ENCODE assay signal across 26 cellular contexts in genomic region chr20:56449459-56449858, GRCh38. TPM values are rescaled to one million over a fixed set of nuclear protein-coding genes. Genes with fewer than 3 reads are reported as not detected.
DNase-seq lines count a peak whose midpoint lies in the region; ATAC-seq and TF ChIP-seq lines count a peak whose summit lies in the region.
"Had no signal": no experiment of that assay in that cellular context is flagged by ENCODE, and none has a peak within 500 bp of the region (broad histone marks: within the 10 kb centered on the region; RNA-seq: fewer than 3 reads in every experiment).

No MANE protein-coding gene starts in this region.

- ATAC-seq in WTC11, result no peak
- ATAC-seq: A549; CD8-positive, alpha-beta T cell had no signal

- CTCF ChIA-PET in WTC11 (lab: Charles Lee), result no interaction called here

- no peak for TF ChIP-seq CTCF in WTC11 (IDR thresholded peaks at IDR 0.05)

- POLR2A ChIA-PET in WTC11 (lab: Charles Lee), result no interaction called here

- no peaks in the 10 kb centered on the region for H3K36me3 Mint-ChIP-seq in WTC11

- no peak for DNase-seq in WTC11 (ENCODE audit: low spot score)
- no peak for DNase-seq in NCI-H345 (lab: John Stamatoyannopoulos, UW)
- DNase-seq: 8988T; ACHN; AML-193; BE2C; C1 segment of cervical spinal cord; Caco-2; Calu3; CD4-positive, alpha-beta memory T cell; CD4-positive, alpha-beta T cell; CD4-positive, CD25-positive, alpha-beta regulatory T cell; CD8-positive, alpha-beta memory T cell; CD8-positive, alpha-beta T cell; COR-L47; DMS 273 treated with DMSO at 0.1 percent for 48 hours; DMS153; DMS53; DMS79; DMS79 treated with DMSO at 0.1 percent for 48 hours; DND-41; EL had no signal

- H3K27ac Mint-ChIP-seq in WTC11, result no peak overlapping the region
- H3K27ac Mint-ChIP-seq: B cell; CD14-positive monocyte; CD4-positive, alpha-beta memory T cell; CD4-positive, alpha-beta T cell; CD4-positive, CD25-positive, alpha-beta regulatory T cell; CD8-positive, alpha-beta memory T cell; CD8-positive, alpha-beta T cell had no signal

- H3K27me3 Mint-ChIP-seq in WTC11 (ENCODE audit: low read depth), result peaks cover 17% of the 10 kb centered on the region
- H3K27me3 Mint-ChIP-seq: B cell; CD4-positive, alpha-beta memory T cell; CD4-positive, alpha-beta T cell; CD8-positive, alpha-beta memory T cell had no signal

- no peaks in the 10 kb centered on the region for H3K9me3 Mint-ChIP-seq in WTC11
- H3K9me3 Mint-ChIP-seq: CD14-positive monocyte; CD4-positive, alpha-beta memory T cell; CD4-positive, alpha-beta T cell; CD8-positive, alpha-beta memory T cell; CD8-positive, alpha-beta T cell had no signal

- H3K4me1 Mint-ChIP-seq in WTC11, result peaks cover 5% of the 10 kb centered on the region; the same call in 1 of the 2 replicates

- H3K4me3 Mint-ChIP-seq in WTC11, result no peak overlapping the region
- H3K4me3 Mint-ChIP-seq: B cell; CD14-positive monocyte; CD4-positive, alpha-beta memory T cell; CD4-positive, alpha-beta T cell; CD4-positive, CD25-positive, alpha-beta regulatory T cell; CD8-positive, alpha-beta memory T cell; CD8-positive, alpha-beta T cell had no signal

TF ChIP-seq in WTC11, 78 proteins besides CTCF, POLR2A, EP300 and RAD21:
- TF ChIP-seq HMGA2 (CRISPR knock-in tag; IDR thresholded peaks at IDR 0.05) (peak; percentile 93), ATF6 (CRISPR knock-in tag; IDR thresholded peaks at IDR 0.05) (no peak)
TF ChIP-seq in WTC11: peak in this region for 1.

RNA-seq across cellular contexts. Expression of gene RTF2, which starts 19.0 kb away (rescaled TPM):
- 46.3 to 56.1 TPM (median 51.7 TPM) in 3 replicates for total RNA-seq in WTC11 (2021)

RNA-seq across cellular contexts. Expression of gene CASS4, which starts 37.4 kb away (rescaled TPM):
- total RNA-seq in WTC11 (2021), result 0.11 to 0.14 TPM (median 0.13 TPM) in 3 replicates
- total RNA-seq: A172 had no signal

RNA-seq across cellular contexts. Expression of gene CSTF1, which starts 57.0 kb away (rescaled TPM):
- 53.9 to 58.5 TPM (median 54.2 TPM) in 3 replicates for total RNA-seq in WTC11 (2021)

RNA-seq across cellular contexts. Expression of gene AURKA, which starts 57.4 kb away (rescaled TPM):
- 89.1 to 103 TPM (median 89.9 TPM) in 3 replicates for total RNA-seq in WTC11 (2021)
